Comparison of ENCODE assay signal across 12 cellular contexts in the genomic region with DNA sequence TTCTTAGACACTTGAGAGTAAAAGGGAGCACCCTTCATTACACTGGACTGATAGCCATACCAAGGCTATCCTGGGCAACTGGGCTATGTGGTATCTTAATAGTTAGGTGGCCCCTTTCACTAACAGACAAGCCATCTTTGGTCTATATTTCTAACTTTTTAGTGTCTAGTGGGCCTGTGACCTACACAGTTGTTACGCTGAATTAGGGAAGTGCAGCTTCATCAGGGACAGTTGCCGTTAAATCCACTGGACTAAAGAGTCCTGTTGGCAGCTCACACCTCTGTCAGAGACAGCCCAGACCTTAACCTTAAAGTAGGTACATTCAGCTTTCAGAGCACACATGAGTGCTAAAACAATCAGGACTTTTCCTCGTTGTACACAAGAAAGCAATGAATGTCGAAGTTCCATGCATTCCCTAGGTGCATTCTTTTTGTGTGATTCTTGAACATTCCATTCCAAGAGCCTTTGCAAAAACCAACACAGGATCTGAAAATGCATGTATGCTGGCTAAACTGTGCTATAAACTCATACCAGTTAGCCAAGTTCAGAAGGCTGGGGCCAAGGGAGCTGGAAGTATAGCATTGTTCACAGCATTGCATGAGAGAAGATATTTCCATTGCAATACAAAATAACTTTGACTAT.
DNase-seq lines count a peak whose midpoint lies in the region; ATAC-seq and TF ChIP-seq lines count a peak whose summit lies in the region.
"Had no signal": no experiment of that assay in that cellular context is flagged by ENCODE, and none has a peak within 500 bp of the region (broad histone marks: within the 10 kb centered on the region; RNA-seq: fewer than 3 reads in every experiment).

No MANE protein-coding gene starts in this region.

- no peaks in the 10 kb centered on the region for H3K9me2 ChIP-seq in GM23248 (ENCODE audit: insufficient read depth)

- peaks cover 30% of the 10 kb centered on the region for H3K4me1 ChIP-seq in GM23248 (ENCODE audit: insufficient read depth)
- peaks cover 5% of the 10 kb centered on the region for H3K4me1 ChIP-seq in smooth muscle cell (ENCODE audit: low read depth)
- H3K4me1 ChIP-seq: right atrium auricular region had no signal

- DNase-seq in GM23248 (peak; percentile 83), astrocyte of the spinal cord (ENCODE audit: low read depth, low spot score) (peak; percentile 70), foreskin fibroblast (peak; percentile 75 to 91), smooth muscle cell (lab: John Stamatoyannopoulos, UW; ENCODE audit: unreplicated experiment) (no peak), GM13976 (ENCODE audit: low spot score) (no peak), DMS153 treated with DMSO at 0.1 percent for 48 hours (lab: John Stamatoyannopoulos, UW; ENCODE audit: unreplicated experiment) (no peak)
- DNase-seq: activated CD8-positive, alpha-beta T cell treated with anti-CD3 and anti-CD28 coated beads, Interleukin-2, amount 10 ng/mL, durations not matched to agents 7 days and 5 days; effector CD8-positive, alpha-beta T cell; PC-9 had no signal

- H3F3A ChIP-seq in GM23248 (ENCODE audit: insufficient read depth): peaks cover 32% of the 10 kb centered on the region
- no peaks in the 10 kb centered on the region for H3F3A ChIP-seq in smooth muscle cell (ENCODE audit: low read depth)

- no peak for ATAC-seq in GM21360 (IDR thresholded peaks at IDR 0.05; ENCODE audit: unreplicated experiment)
- ATAC-seq in HG03571 (IDR thresholded peaks at IDR 0.05; ENCODE audit: unreplicated experiment): no peak
- ATAC-seq: activated CD8-positive, alpha-beta T cell treated with anti-CD3 and anti-CD28 coated beads, Interleukin-2, amount 10 ng/mL, durations not matched to agents 7 days and 5 days had no signal

- in situ Hi-C loops in GM23248 (cut with MboI) (no loop called here), astrocyte of the spinal cord (cut with HindIII; ENCODE audit: low sequenced_read_pairs) (no loop called here), GM13976 (cut with MboI; ENCODE audit: low sequenced_read_pairs, unreplicated experiment) (no loop called here)

- H3K4me3 ChIP-seq in GM23248 (no peak overlapping the region), astrocyte of the spinal cord (ENCODE audit: low read depth, low read length) (no peak overlapping the region), foreskin fibroblast (ENCODE audit: low read depth in 1 of 2, low read length in 2 of 2) (no peak overlapping the region), smooth muscle cell (no peak overlapping the region)
- H3K4me3 ChIP-seq: PC-9, right atrium auricular region had no signal

- H3K36me3 ChIP-seq in GM23248 (ENCODE audit: low read depth) (no peaks in the 10 kb centered on the region), smooth muscle cell (ENCODE audit: low read depth) (no peaks in the 10 kb centered on the region)
- H3K36me3 ChIP-seq: right atrium auricular region had no signal

- H2AFZ ChIP-seq in GM23248 (peak overlapping the region; percentile 48), smooth muscle cell (ENCODE audit: low read depth) (no peak overlapping the region)
- H2AFZ ChIP-seq: PC-9 had no signal

- WGBS in GM23248 (ENCODE audit: low coverage in 1 of 2, low lambda C conversion rate in 2 of 2, missing lambda C conversion rate in 2 of 2), 2 experiments: 49% methylated on average over 4 of the region's 4 CpGs
- WGBS in smooth muscle cell (ENCODE audit: low lambda C conversion rate): 51% methylated on average over 4 of the region's 4 CpGs

- TF ChIP-seq CTCF in astrocyte of the spinal cord (IDR thresholded peaks at IDR 0.05; ENCODE audit: low read depth, low read length) (no peak), foreskin fibroblast (IDR thresholded peaks at IDR 0.05; ENCODE audit: low read depth, low read length) (no peak), smooth muscle cell (IDR thresholded peaks at IDR 0.05; ENCODE audit: borderline replicate concordance, insufficient read depth, poor library complexity, severe bottlenecking) (no peak), GM13976 (IDR thresholded peaks at IDR 0.05; ENCODE audit: borderline replicate concordance, control extremely low read depth, extremely low read depth, insufficient read depth, missing control alignments) (no peak)

- H3K9me3 ChIP-seq in GM23248 (ENCODE audit: low read depth) (no peaks in the 10 kb centered on the region), smooth muscle cell (replicated peaks; ENCODE audit: low read depth) (no peaks in the 10 kb centered on the region)

- H3K27ac ChIP-seq in GM23248: peak overlapping the region; percentile 55
- peak overlapping the region; percentile 39 for H3K27ac ChIP-seq in smooth muscle cell (ENCODE audit: low read depth)
- H3K27ac ChIP-seq: PC-9, right atrium auricular region had no signal

- H3K79me2 ChIP-seq in GM23248 (ENCODE audit: insufficient read depth) (no peaks in the 10 kb centered on the region), smooth muscle cell (ENCODE audit: low read depth) (no peaks in the 10 kb centered on the region)

- H4K20me1 ChIP-seq in GM23248 (ENCODE audit: insufficient read depth) (no peaks in the 10 kb centered on the region), smooth muscle cell (ENCODE audit: low read depth) (no peaks in the 10 kb centered on the region)

- H3K4me2 ChIP-seq in GM23248 (ENCODE audit: unreplicated experiment) (peak overlapping the region; percentile 43), smooth muscle cell (peak overlapping the region; percentile 65)
- H3K4me2 ChIP-seq: PC-9 had no signal

- H3K9ac ChIP-seq in GM23248: no peak overlapping the region
- no peak overlapping the region for H3K9ac ChIP-seq in smooth muscle cell (ENCODE audit: low read depth)

- H3K27me3 ChIP-seq in GM23248 (replicated peaks; ENCODE audit: insufficient read depth) (no peaks in the 10 kb centered on the region), smooth muscle cell (ENCODE audit: low read depth) (no peaks in the 10 kb centered on the region)
- H3K27me3 ChIP-seq: right atrium auricular region had no signal

Comparison
In these comparisons a context has a peak if more than half of its experiments do, and no peak if none do; other contexts are left out.
1. DNase-seq: peak in GM23248 (single experiment), astrocyte of the spinal cord (single experiment) and foreskin fibroblast (2 of 2); none in smooth muscle cell (single experiment), GM13976 (single experiment) and DMS153 treated with DMSO at 0.1 percent for 48 hours (single experiment).